In the genomic region with DNA sequence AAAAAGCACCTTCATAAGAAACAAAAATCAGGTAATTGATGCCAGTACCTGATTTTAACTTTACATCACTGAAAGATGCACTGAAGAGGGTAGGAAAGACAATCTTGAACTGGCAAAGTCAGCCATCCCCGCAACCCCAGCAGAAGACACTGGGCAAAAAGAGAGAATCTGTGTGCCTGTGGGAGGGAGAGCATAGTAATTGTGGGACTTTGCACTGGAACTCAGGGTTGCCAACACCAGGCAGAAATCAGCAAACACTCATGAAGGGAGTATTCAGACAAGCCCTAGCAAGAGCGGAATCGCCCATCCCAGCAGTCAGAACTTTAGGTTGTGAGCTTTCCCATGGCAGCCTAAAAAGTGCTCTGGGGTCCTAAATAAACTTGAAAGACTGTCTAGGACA, we compare ENCODE assay signal across 23 cellular contexts.
DNase-seq lines count a peak whose midpoint lies in the region; ATAC-seq, FAIRE-seq and TF ChIP-seq lines count a peak whose summit lies in the region.
"Had no signal": no experiment of that assay in that cellular context is flagged by ENCODE, and none has a peak within 500 bp of the region (broad histone marks: within the 10 kb centered on the region; RNA-seq: fewer than 3 reads in every experiment).

No MANE protein-coding gene starts in this region.

- no peak overlapping the region for H4K5ac ChIP-seq in IMR-90 (ENCODE audit: low read depth, low read length)

- CTCF ChIA-PET in IMR-90 (lab: Yijun Ruan, JAX), result no interaction called here
- CTCF ChIA-PET in HepG2 (lab: Yijun Ruan, JAX; ENCODE audit: low intra/inter-chr PET ratio, low total read pairs), result no interaction called here

- in situ Hi-C loops in IMR-90 (cut with MboI; ENCODE audit: low sequenced_read_pairs), result no loop called here
- in situ Hi-C loops in HepG2 (cut with HindIII; ENCODE audit: extremely low pct_ligation_motif_present, low pct_unique_long_range_greater_than_20kb), result no loop called here

- H3K9me3 Mint-ChIP-seq in neural crest cell, result peaks cover 8% of the 10 kb centered on the region
- H3K9me3 Mint-ChIP-seq in activated T-cell treated with anti-CD3 and anti-CD28 coated beads, Interleukin-2, amount 50 U/mL, for 72 hours, result peaks cover 0 to 2% of the 10 kb centered on the region in 2 donors
- H3K9me3 Mint-ChIP-seq: CD8-positive, alpha-beta T cell had no signal

- TF ChIP-seq RAD21 in IMR-90 (IDR thresholded peaks at IDR 0.05; ENCODE audit: low read length), result no peak
- no peak for TF ChIP-seq RAD21 in HepG2 (CRISPR knock-in tag; IDR thresholded peaks at IDR 0.05)

- H3K27me3 ChIP-seq in IMR-90 (ENCODE audit: control insufficient read depth, insufficient read depth, low read length) (no peaks in the 10 kb centered on the region), HepG2 (ENCODE audit: control insufficient read depth in 1 of 2, insufficient read depth in 2 of 2, low read length in 2 of 2) (no peaks in the 10 kb centered on the region)
- H3K27me3 ChIP-seq: BLaER1 had no signal

- 0 out of 2 replicates have a peak, but pooled peaks cover 2% of the 10 kb centered on the region for H3K9me1 ChIP-seq in IMR-90 (ENCODE audit: insufficient read depth, low read length)

- no peak overlapping the region for H2BK20ac ChIP-seq in IMR-90 (ENCODE audit: low read depth, low read length)

- peak overlapping the region; percentile 24 for H2AK9ac ChIP-seq in IMR-90 (replicated peaks; ENCODE audit: low read depth, low read length, poor library complexity)

- H3K9ac ChIP-seq in IMR-90 (ENCODE audit: low read depth, low read length) (no peak overlapping the region), HepG2 (ENCODE audit: insufficient read depth, low read depth, low read length) (no peak overlapping the region)
- H3K9ac ChIP-seq: BLaER1 had no signal

- H2AK5ac ChIP-seq in IMR-90 (ENCODE audit: low read depth, low read length), result no peak overlapping the region

- H3K4me3 ChIP-seq in IMR-90 (ENCODE audit: insufficient read depth, low read depth, low read length), result no peak overlapping the region
- H3K4me3 ChIP-seq in epithelial cell of esophagus (ENCODE audit: low read length), result no peak overlapping the region
- H3K4me3 ChIP-seq in HepG2 (replicated peaks in 1 of 3; ENCODE audit: insufficient read depth in 1 of 3, low read depth in 2 of 3, low read length in 3 of 3), result no peak overlapping the region
- H3K4me3 ChIP-seq: BLaER1, GM12878, GM23338 had no signal

- H3K4me1 Mint-ChIP-seq in neural crest cell, result no peaks in the 10 kb centered on the region
- no peaks in the 10 kb centered on the region for H3K4me1 Mint-ChIP-seq in activated T-cell treated with anti-CD3 and anti-CD28 coated beads, Interleukin-2, amount 50 U/mL, for 72 hours (ENCODE audit: low read depth)
- H3K4me1 Mint-ChIP-seq: B cell; CD4-positive, CD25-positive, alpha-beta regulatory T cell had no signal

- no peak overlapping the region for H3K56ac ChIP-seq in IMR-90 (ENCODE audit: extremely low read depth, insufficient read depth, low read length)

- 80% methylated on average over 2 of the region's 3 CpGs; no CpG with 5 or more reads in 1 of the 2 experiments for WGBS in IMR-90 (ENCODE audit: extremely low coverage in 2 of 2, insufficient read length in 1 of 2), 2 experiments
- WGBS in HepG2 (ENCODE audit: low lambda C conversion rate), result 20% methylated on average over 3 of the region's 3 CpGs

- H3K27ac Mint-ChIP-seq in neural crest cell (ENCODE audit: unreplicated experiment), result peak overlapping the region; percentile 13
- H3K27ac Mint-ChIP-seq in activated T-cell treated with anti-CD3 and anti-CD28 coated beads, Interleukin-2, amount 50 U/mL, for 72 hours, result no peak overlapping the region
- H3K27ac Mint-ChIP-seq: B cell; CD4-positive, CD25-positive, alpha-beta regulatory T cell; CD8-positive, alpha-beta T cell; GM23338 had no signal

- H2AFZ ChIP-seq in IMR-90 (replicated peaks; ENCODE audit: low read length, poor library complexity), result no peak overlapping the region
- H2AFZ ChIP-seq in HepG2 (ENCODE audit: low read length), result no peak overlapping the region
- H2AFZ ChIP-seq: GM23338 had no signal

- H3K27ac ChIP-seq in IMR-90 (ENCODE audit: insufficient read depth, low read length) (no peak overlapping the region), HepG2 (ENCODE audit: extremely low read length, insufficient read depth, low read length) (no peak overlapping the region)
- H3K27ac ChIP-seq: 22Rv1, BLaER1, C4-2B had no signal

- H3K4me3 Mint-ChIP-seq in neural crest cell, result no peak overlapping the region
- no peak overlapping the region for H3K4me3 Mint-ChIP-seq in activated T-cell treated with anti-CD3 and anti-CD28 coated beads, Interleukin-2, amount 50 U/mL, for 72 hours
- H3K4me3 Mint-ChIP-seq: B cell; CD4-positive, CD25-positive, alpha-beta regulatory T cell; CD8-positive, alpha-beta T cell; GM23338; H9 had no signal

- H3K36me3 ChIP-seq in IMR-90 (ENCODE audit: control insufficient read depth, insufficient read depth, low read length) (no peaks in the 10 kb centered on the region), HepG2 (replicated peaks in 1 of 2; ENCODE audit: control insufficient read depth in 1 of 2, insufficient read depth in 2 of 2, low read length in 2 of 2) (no peaks in the 10 kb centered on the region)
- H3K36me3 ChIP-seq: BLaER1 had no signal

- H4K20me1 ChIP-seq in IMR-90 (ENCODE audit: insufficient read depth, low read length), result no peaks in the 10 kb centered on the region
- H4K20me1 ChIP-seq in HepG2 (ENCODE audit: insufficient read depth, low read length), result no peaks in the 10 kb centered on the region
- H4K20me1 ChIP-seq: BLaER1 had no signal

- H3K79me1 ChIP-seq in IMR-90 (ENCODE audit: low read depth in 1 of 2, low read length in 2 of 2), result no peaks in the 10 kb centered on the region

- H3K36me3 Mint-ChIP-seq in neural crest cell (ENCODE audit: low read depth), result peaks cover 2% of the 10 kb centered on the region
- peaks cover 0 to 4% of the 10 kb centered on the region in 2 donors for H3K36me3 Mint-ChIP-seq in activated T-cell treated with anti-CD3 and anti-CD28 coated beads, Interleukin-2, amount 50 U/mL, for 72 hours (ENCODE audit: insufficient read depth in 2 of 2)
- H3K36me3 Mint-ChIP-seq: CD4-positive, CD25-positive, alpha-beta regulatory T cell; CD8-positive, alpha-beta T cell had no signal

- no peak overlapping the region for H3K4ac ChIP-seq in IMR-90 (ENCODE audit: low read depth, low read length)

- DNase-seq in IMR-90 (no peak), epithelial cell of esophagus (ENCODE audit: low read depth) (peak; percentile 46), HepG2 (ENCODE audit: low spot score) (peak; percentile 43), neural crest cell (ENCODE audit: low read depth, low spot score) (no peak), posterior cingulate gyrus (no peak)
- no peak for DNase-seq in stimulated activated CD8-positive, alpha-beta memory T cell treated with anti-CD3 and anti-CD28 coated beads, Interleukin-4, amount 100 ng/mL, for 48 hours
- DNase-seq in activated T-cell treated with anti-CD3 and anti-CD28 coated beads, Interleukin-2, amount 50 U/mL, for 72 hours, result no peak
- DNase-seq: Caco-2; CD4-positive, CD25-positive, alpha-beta regulatory T cell; CD8-positive, alpha-beta T cell; DMS153; DND-41; H9 had no signal

- no peak overlapping the region for H2BK15ac ChIP-seq in IMR-90 (ENCODE audit: low read depth, low read length)

- H2BK5ac ChIP-seq in IMR-90 (ENCODE audit: low read depth, low read length, poor library complexity, severe bottlenecking), result no peak overlapping the region

- TF ChIP-seq POLR2A in IMR-90 (IDR thresholded peaks at IDR 0.05; ENCODE audit: low read depth, low read length) (no peak), HepG2 (IDR thresholded peaks at IDR 0.05; ENCODE audit: insufficient read depth in 1 of 2, low read depth in 2 of 2, low read length in 2 of 2) (no peak)

- no peak overlapping the region for H4K8ac ChIP-seq in IMR-90 (ENCODE audit: low read depth in 2 of 2, low read length in 2 of 2)

- no peak overlapping the region for H3K18ac ChIP-seq in IMR-90 (ENCODE audit: low read depth, low read length)

- H2BK120ac ChIP-seq in IMR-90 (ENCODE audit: low read depth, low read length), result no peak overlapping the region

- H3K14ac ChIP-seq in IMR-90 (replicated peaks; ENCODE audit: low read depth, low read length), result no peak overlapping the region

- no peak for TF ChIP-seq CTCF in IMR-90 (conservative IDR thresholded peaks at IDR 0.05; ENCODE audit: low read depth, low read length)
- no peak for TF ChIP-seq CTCF in epithelial cell of esophagus (IDR thresholded peaks at IDR 0.05; ENCODE audit: insufficient read depth, low read depth, low read length, missing control alignments)
- no peak for TF ChIP-seq CTCF in HepG2 (CRISPR knock-in tag; IDR thresholded peaks at IDR 0.05)
- no peak for TF ChIP-seq CTCF in neural crest cell (conservative IDR thresholded peaks at IDR 0.05)

- H3K27me3 Mint-ChIP-seq in neural crest cell (ENCODE audit: low read depth), result no peaks in the 10 kb centered on the region
- no peaks in the 10 kb centered on the region for H3K27me3 Mint-ChIP-seq in activated T-cell treated with anti-CD3 and anti-CD28 coated beads, Interleukin-2, amount 50 U/mL, for 72 hours (ENCODE audit: low read depth)
- H3K27me3 Mint-ChIP-seq: B cell had no signal

- no peaks in the 10 kb centered on the region for H3K9me3 ChIP-seq in IMR-90 (ENCODE audit: control insufficient read depth, insufficient read depth, low read length)
- H3K9me3 ChIP-seq in HepG2 (ENCODE audit: low read length), result no peaks in the 10 kb centered on the region
- H3K9me3 ChIP-seq: BLaER1, Caco-2 had no signal

- no peak overlapping the region for H4K91ac ChIP-seq in IMR-90 (ENCODE audit: insufficient read depth, low read depth, low read length)

- dilution Hi-C loops in IMR-90 (cut with HindIII; ENCODE audit: low sequenced_read_pairs, unreplicated experiment), result no loop called here

- TF ChIP-seq EP300 in HepG2 (IDR thresholded peaks at IDR 0.05; ENCODE audit: low read depth in 2 of 2, low read length in 2 of 2) (no peak), HepG2 (CRISPR knock-in tag; IDR thresholded peaks at IDR 0.05; ENCODE audit: borderline replicate concordance) (no peak)

- BruUV-seq in IMR-90 (replicated peaks; lab: Mats Ljungman, UMichigan), result no TSS peak
- BruUV-seq in HepG2 (replicated peaks; lab: Mats Ljungman, UMichigan), result no TSS peak

- peak; percentile 59 for FAIRE-seq in HepG2 (lab: Jason Lieb, UNC)
- FAIRE-seq: A204.1, G401.6, GM12878, GM19239 had no signal

- H3K4me1 ChIP-seq in IMR-90 (ENCODE audit: control insufficient read depth, insufficient read depth, low read length) (no peaks in the 10 kb centered on the region), HepG2 (ENCODE audit: insufficient read depth, low read length) (0 out of 2 replicates have a peak, but pooled peaks cover 7% of the 10 kb centered on the region)
- H3K4me1 ChIP-seq: BLaER1, Caco-2 had no signal

- intact Hi-C loops in IMR-90 (cut with micrococcal nuclease), result no loop called here
- intact Hi-C loops in HepG2 (cut with micrococcal nuclease; ENCODE audit: unreplicated experiment), result no loop called here
- intact Hi-C loops in posterior cingulate gyrus (cut with DNase I), result no loop called here

- no peak overlapping the region for H3K4me2 ChIP-seq in IMR-90 (ENCODE audit: low read depth, low read length)
- H3K4me2 ChIP-seq in HepG2 (ENCODE audit: low read depth, low read length), result no peak overlapping the region
- H3K4me2 ChIP-seq: BLaER1, GM23338 had no signal

- no peak overlapping the region for H3K23ac ChIP-seq in IMR-90 (ENCODE audit: low read depth, low read length)

- ATAC-seq in IMR-90 (ENCODE audit: low read depth) (no peak), HepG2 (peak; percentile 99)
- ATAC-seq in activated T-cell treated with anti-CD3 and anti-CD28 coated beads, Interleukin-2, amount 50 U/mL, for 72 hours (replicated peaks in 1 of 2), result no peak
- ATAC-seq: CD8-positive, alpha-beta T cell; GM12878; GM23338; HCT116 had no signal

- POLR2A ChIA-PET in IMR-90 (lab: Charles Lee; ENCODE audit: unreplicated experiment), result no interaction called here
- POLR2A ChIA-PET in HepG2 (lab: Yijun Ruan, JAX), result no interaction called here

- H3K79me2 ChIP-seq in HepG2 (ENCODE audit: insufficient read depth, low read length), result no peaks in the 10 kb centered on the region

Comparison
In these comparisons a context has a peak if more than half of its experiments do, and no peak if none do; other contexts are left out.
1. DNase-seq: peak in epithelial cell of esophagus (single experiment) and HepG2 (single experiment); none in IMR-90 (single experiment), neural crest cell (single experiment), posterior cingulate gyrus (0 of 10), stimulated activated CD8-positive, alpha-beta memory T cell treated with anti-CD3 and anti-CD28 coated beads, Interleukin-4, amount 100 ng/mL, for 48 hours (single experiment) and activated T-cell treated with anti-CD3 and anti-CD28 coated beads, Interleukin-2, amount 50 U/mL, for 72 hours (0 of 2).